Comparison of ENCODE assay signal across 9 cellular contexts in genomic region chr19:8592231-8593009, GRCh38. TPM values are rescaled to one million over a fixed set of nuclear protein-coding genes. Genes with fewer than 3 reads are reported as not detected.
DNase-seq lines count a peak whose midpoint lies in the region; FAIRE-seq and TF ChIP-seq lines count a peak whose summit lies in the region.
"Had no signal": no experiment of that assay in that cellular context is flagged by ENCODE, and none has a peak within 500 bp of the region (broad histone marks: within the 10 kb centered on the region; RNA-seq: fewer than 3 reads in every experiment).

No MANE protein-coding gene starts in this region.

- H3K9me3 Mint-ChIP-seq in immature natural killer cell = no peaks in the 10 kb centered on the region

- no peak overlapping the region for H3K27ac ChIP-seq in skeletal muscle tissue (ENCODE audit: low read depth, low read length)

- H3K27ac Mint-ChIP-seq in immature natural killer cell = peak overlapping the region; percentile 53 to 93 (median 78)

- peak overlapping the region in 1 of 3 donors; percentile 45 for H3K9ac ChIP-seq in skeletal muscle tissue (ENCODE audit: low read depth in 1 of 3, low read length in 3 of 3)

- peak overlapping the region; percentile 39 to 43 for H3K4me3 ChIP-seq in cardiac fibroblast (replicated peaks in 1 of 2; ENCODE audit: low read depth in 2 of 2, low read length in 2 of 2)
- H3K4me3 ChIP-seq in skeletal muscle tissue (ENCODE audit: low read length in 3 of 3) = peak overlapping the region; percentile 59 to 66 (median 62)

- peaks cover 0 to 6% (median 2%) of the 10 kb centered on the region in 3 donors for H3K9me3 ChIP-seq in skeletal muscle tissue (ENCODE audit: control insufficient read depth in 3 of 3, low read length in 3 of 3)

- no peak for TF ChIP-seq POLR2A in GM12891 (IDR thresholded peaks at IDR 0.05; ENCODE audit: low read depth, low read length)

- peaks cover 8 to 11% (median 10%) of the 10 kb centered on the region in 3 donors for H3K27me3 ChIP-seq in skeletal muscle tissue (ENCODE audit: control insufficient read depth in 3 of 3, insufficient read depth in 3 of 3, low read length in 3 of 3)

- H3K4me1 ChIP-seq in skeletal muscle tissue (ENCODE audit: control insufficient read depth in 3 of 3, insufficient read depth in 3 of 3, low read length in 3 of 3) = peaks cover 8 to 14% (median 11%) of the 10 kb centered on the region in 3 donors

- TF ChIP-seq CTCF in cardiac fibroblast (IDR thresholded peaks at IDR 0.05; ENCODE audit: low read depth, low read length) = no peak

- H3K4me1 Mint-ChIP-seq in immature natural killer cell = peaks cover 34 to 37% of the 10 kb centered on the region in 2 donors

- peaks cover 5 to 29% (median 16%) of the 10 kb centered on the region in 3 donors for H3K36me3 Mint-ChIP-seq in immature natural killer cell

- H3K4me3 Mint-ChIP-seq in immature natural killer cell = peak overlapping the region; percentile 78 to 91 (median 87)

- peak; percentile 28 for DNase-seq in DMS53 (lab: John Stamatoyannopoulos, UW)
- no peak for DNase-seq in DMS53 treated with DMSO at 0.1 percent for 48 hours (lab: John Stamatoyannopoulos, UW; ENCODE audit: unreplicated experiment)
- DNase-seq in activated CD4-positive, CD25-positive, alpha-beta regulatory T cell (lab: John Stamatoyannopoulos, UW) = peak; percentile 80 to 90 (median 86)
- peak; percentile 97 to 98 for DNase-seq in cardiac fibroblast (ENCODE audit: low read depth in 2 of 2)
- DNase-seq in immature natural killer cell = peak; percentile 97 to 98 (median 98)
- DNase-seq in NCI-H1105 treated with DMSO at 0.1 percent for 48 hours (lab: John Stamatoyannopoulos, UW) = no peak
- DNase-seq in GM12891 (ENCODE audit: insufficient read length, low spot score) = no peak

- peaks cover 3 to 14% (median 6%) of the 10 kb centered on the region in 3 donors for H3K27me3 Mint-ChIP-seq in immature natural killer cell (ENCODE audit: low read depth in 3 of 3)

- H3K36me3 ChIP-seq in skeletal muscle tissue (ENCODE audit: control insufficient read depth in 3 of 3, insufficient read depth in 3 of 3, low read length in 3 of 3) = peaks cover 0 to 14% (median 2%) of the 10 kb centered on the region in 3 donors

- no peak for FAIRE-seq in GM12891 (lab: Jason Lieb, UNC)
- FAIRE-seq: A204.1 had no signal

TF ChIP-seq in GM12891, 5 proteins besides CTCF, POLR2A, EP300 and RAD21:
- TF ChIP-seq TAF1 (IDR thresholded peaks at IDR 0.05; ENCODE audit: low read depth, low read length) (no peak), POU2F2 (IDR thresholded peaks at IDR 0.05; ENCODE audit: low read depth, low read length) (no peak), SPI1 (IDR thresholded peaks at IDR 0.05; ENCODE audit: low read depth, low read length) (no peak), PAX5 (IDR thresholded peaks at IDR 0.05; ENCODE audit: insufficient read depth, low read length, severe bottlenecking) (no peak), POLR2AphosphoS5 (IDR thresholded peaks at IDR 0.05; ENCODE audit: low read depth, low read length) (no peak)

RNA-seq across cellular contexts. Expression of gene MYO1F, which starts 15.2 kb away (rescaled TPM):
- 100 to 1,000 TPM; 104 to 340 (median 110) TPM for polyA plus RNA-seq in immature natural killer cell
- total RNA-seq in skeletal muscle tissue = 7.8 TPM
- 7.4 TPM for polyA plus RNA-seq in GM12891 (2012; ENCODE audit: low read depth, missing spikeins)

RNA-seq across cellular contexts. Expression of gene ADAMTS10, which starts 18.1 kb away (rescaled TPM):
- 1 to 10 TPM; 1.4 to 7.4 (median 2.3) TPM for polyA plus RNA-seq in immature natural killer cell
- total RNA-seq in skeletal muscle tissue = 18.8 TPM
- polyA plus RNA-seq in GM12891 (2012; ENCODE audit: low read depth, missing spikeins) = 0.26 TPM

RNA-seq across cellular contexts. Expression of gene NFILZ, which starts 38.0 kb away (rescaled TPM):
- polyA plus RNA-seq in immature natural killer cell = not detected
- total RNA-seq in skeletal muscle tissue = not detected
- polyA plus RNA-seq in GM12891 (2012; ENCODE audit: low read depth, missing spikeins) = not detected

Comparison
In these comparisons a context has a peak if more than half of its experiments do, and no peak if none do; other contexts are left out.
1. DNase-seq: peak in DMS53 (single experiment), activated CD4-positive, CD25-positive, alpha-beta regulatory T cell (4 of 4), cardiac fibroblast (2 of 2) and immature natural killer cell (3 of 3); none in DMS53 treated with DMSO at 0.1 percent for 48 hours (single experiment), NCI-H1105 treated with DMSO at 0.1 percent for 48 hours (single experiment) and GM12891 (single experiment).